Comparison of ENCODE assay signal across 9 cellular contexts in genomic region chr12:58915634-58916033, GRCh38. TPM values are rescaled to one million over a fixed set of nuclear protein-coding genes. Genes with fewer than 3 reads are reported as not detected.
DNase-seq lines count a peak whose midpoint lies in the region; ATAC-seq lines count a peak whose summit lies in the region.
"Had no signal": no experiment of that assay in that cellular context is flagged by ENCODE, and none has a peak within 500 bp of the region (broad histone marks: within the 10 kb centered on the region; RNA-seq: fewer than 3 reads in every experiment).

No MANE protein-coding gene starts in this region.

- 0% methylated on average over 3 of the region's 4 CpGs for WGBS in mesenchymal stem cell

- H3K23ac ChIP-seq in mesenchymal stem cell (ENCODE audit: low read length in 2 of 2) = no peak overlapping the region

- H3K4ac ChIP-seq in mesenchymal stem cell (ENCODE audit: low read depth in 1 of 2, low read length in 2 of 2) = no peak overlapping the region

- no peak overlapping the region for H4K8ac ChIP-seq in mesenchymal stem cell (ENCODE audit: low read length)

- ATAC-seq in Right ventricle myocardium inferior (peak; percentile 31), GM18517 (IDR thresholded peaks at IDR 0.05; ENCODE audit: unreplicated experiment) (no peak)

- H3K9me3 ChIP-seq in mesenchymal stem cell (ENCODE audit: control insufficient read depth, low read length) = no peaks in the 10 kb centered on the region

- peak overlapping the region in 1 of 2 experiments; percentile 43 for H3K18ac ChIP-seq in mesenchymal stem cell (ENCODE audit: low read depth in 1 of 2, low read length in 2 of 2)

- intact Hi-C loops in Right ventricle myocardium inferior (cut with DNase I) = loop anchor here (5.0 kb wide), 1 partner anchor 138 kb away; no protein-coding TSS in a partner anchor
- intact Hi-C loops in cardiac septum (cut with DNase I) = no loop called here

- no peak overlapping the region for H2BK12ac ChIP-seq in mesenchymal stem cell (ENCODE audit: low read length in 2 of 2)

- H2BK120ac ChIP-seq in mesenchymal stem cell (ENCODE audit: low read depth, low read length) = no peak overlapping the region

- no peak overlapping the region for H2AK5ac ChIP-seq in mesenchymal stem cell (ENCODE audit: low read length, severe bottlenecking)

- no peak overlapping the region for H2AFZ ChIP-seq in mesenchymal stem cell (ENCODE audit: low read depth, low read length)

- H3K9ac ChIP-seq in mesenchymal stem cell (ENCODE audit: low read length) = peak overlapping the region; percentile 91
- H3K9ac ChIP-seq: BLaER1 had no signal

- no peaks in the 10 kb centered on the region for H3K79me1 ChIP-seq in mesenchymal stem cell (replicated peaks; ENCODE audit: low read length, poor library complexity, severe bottlenecking)

- peak overlapping the region; percentile 85 for H3K4me2 ChIP-seq in mesenchymal stem cell (ENCODE audit: low read length, poor library complexity, severe bottlenecking)
- H3K4me2 ChIP-seq: BLaER1 had no signal

- no peak overlapping the region for H3K14ac ChIP-seq in mesenchymal stem cell (ENCODE audit: low read length in 2 of 2)

- H3K4me1 ChIP-seq in mesenchymal stem cell (ENCODE audit: control insufficient read depth, insufficient read depth, low read depth, low read length) = no peaks in the 10 kb centered on the region
- H3K4me1 ChIP-seq: BLaER1 had no signal

- H3K36me3 ChIP-seq in mesenchymal stem cell (ENCODE audit: control insufficient read depth in 1 of 2, insufficient read depth in 2 of 2, low read depth in 1 of 2, low read length in 2 of 2) = peaks cover 0 to 33% of the 10 kb centered on the region in 2 experiments
- H3K36me3 ChIP-seq: BLaER1 had no signal

- no peak overlapping the region for H4K91ac ChIP-seq in mesenchymal stem cell (ENCODE audit: low read length)

- no peak overlapping the region for H2BK15ac ChIP-seq in mesenchymal stem cell (ENCODE audit: low read depth, poor library complexity, severe bottlenecking)

- no peaks in the 10 kb centered on the region for H3K27me3 ChIP-seq in mesenchymal stem cell (ENCODE audit: control insufficient read depth in 1 of 2, insufficient read depth in 1 of 2, low read length in 2 of 2)
- H3K27me3 ChIP-seq: BLaER1 had no signal

- peak overlapping the region; percentile 88 for H3K27ac ChIP-seq in mesenchymal stem cell (ENCODE audit: low read length, poor library complexity, severe bottlenecking)
- H3K27ac ChIP-seq: BLaER1 had no signal

- peak overlapping the region; percentile 24 for H2BK5ac ChIP-seq in mesenchymal stem cell (ENCODE audit: low read depth, low read length, poor library complexity, severe bottlenecking)

- DNase-seq in Right ventricle myocardium inferior (ENCODE audit: missing footprints) (no peak), cardiac septum (ENCODE audit: low spot score) (no peak), dedifferentiated amniotic fluid mesenchymal stem cell (ENCODE audit: extremely low spot score) (peak; percentile 53), mesenchymal stem cell (peak; percentile 71), inferior parietal cortex (ENCODE audit: extremely low spot score) (no peak), NCI-H1436 (lab: John Stamatoyannopoulos, UW) (no peak)
- no peak for DNase-seq in activated CD4-positive, alpha-beta T cell treated with anti-CD3 and anti-CD28 coated beads, Interleukin-2, amount 50 U/mL, for 1 hour

- peak overlapping the region in 1 of 2 experiments; percentile 96 for H3K4me3 ChIP-seq in mesenchymal stem cell (ENCODE audit: insufficient read depth in 1 of 2, low read depth in 1 of 2, low read length in 2 of 2)
- H3K4me3 ChIP-seq: BLaER1 had no signal

RNA-seq across cellular contexts. Expression of gene LRIG3, which starts 4.7 kb away (rescaled TPM):
- total RNA-seq in Right ventricle myocardium inferior (3.8 TPM), cardiac septum (6.1 TPM)
- 11.1 TPM for polyA plus RNA-seq in mesenchymal stem cell (2013, experiment 1 of 2)
- polyA plus RNA-seq in mesenchymal stem cell (2013, experiment 2 of 2) = 11.7 TPM

Comparison
In these comparisons a context has a peak if more than half of its experiments do, and no peak if none do; other contexts are left out.
1. DNase-seq: peak in dedifferentiated amniotic fluid mesenchymal stem cell (single experiment) and mesenchymal stem cell (single experiment); none in Right ventricle myocardium inferior (single experiment), cardiac septum (single experiment), inferior parietal cortex (single experiment), activated CD4-positive, alpha-beta T cell treated with anti-CD3 and anti-CD28 coated beads, Interleukin-2, amount 50 U/mL, for 1 hour (single experiment) and NCI-H1436 (single experiment).